ENCODE assay signal across 25 cellular contexts in the genomic region with DNA sequence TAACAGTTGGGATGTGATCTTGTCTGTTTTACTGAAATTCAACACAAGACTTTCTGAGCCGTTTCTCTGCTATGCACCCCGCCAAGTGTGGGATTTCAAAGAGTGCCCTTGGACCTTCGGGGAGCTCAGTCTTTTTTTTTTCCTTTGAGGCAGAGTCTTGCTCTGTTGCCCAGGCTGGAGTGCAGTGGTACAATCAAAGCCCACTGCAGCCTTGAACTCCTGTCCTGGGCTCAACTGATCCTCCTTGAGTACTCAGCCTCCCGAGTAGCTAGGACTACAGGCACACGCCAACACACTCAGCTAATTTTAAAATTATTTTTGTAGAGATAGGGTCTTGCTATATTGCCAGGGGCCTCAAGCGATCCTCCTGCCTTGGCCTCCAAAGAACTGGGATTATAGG.
DNase-seq lines count a peak whose midpoint lies in the region; ATAC-seq and TF ChIP-seq lines count a peak whose summit lies in the region.
"Had no signal": no experiment of that assay in that cellular context is flagged by ENCODE, and none has a peak within 500 bp of the region (broad histone marks: within the 10 kb centered on the region; RNA-seq: fewer than 3 reads in every experiment).

No MANE protein-coding gene starts in this region.

- H3K4ac ChIP-seq in mesenchymal stem cell (ENCODE audit: low read depth in 1 of 2, low read length in 2 of 2), result peak overlapping the region; percentile 35 to 97

- 62 to 71% (median 68%) methylated on average over 6 of the region's 6 CpGs for WGBS in heart left ventricle, 4 donors
- 65% methylated on average over 4 of the region's 6 CpGs for WGBS in mesenchymal stem cell

- DNase-seq in heart left ventricle, result no peak
- DNase-seq in left cardiac atrium, result no peak
- DNase-seq in ascending aorta (ENCODE audit: low spot score in 2 of 2), result no peak
- DNase-seq in mesenchymal stem cell, result no peak
- no peak for DNase-seq in thoracic aorta (ENCODE audit: low spot score)
- no peak for DNase-seq in left lobe of liver (ENCODE audit: low spot score)
- DNase-seq: activated CD4-positive, alpha-beta T cell treated with anti-CD3 and anti-CD28 coated beads, Interleukin-2, amount 50 U/mL, for 48 hours; activated CD4-positive, CD25-positive, alpha-beta regulatory T cell treated with anti-CD3 and anti-CD28 coated beads, Interleukin-2, amount 50 U/mL, for 72 hours; activated T-cell treated with anti-CD3 and anti-CD28 coated beads, Interleukin-2, amount 50 U/mL, for 72 hours; CD4-positive, alpha-beta memory T cell; cerebellar nuclear complex; H7; hypothalamus; Kasumi-1; NCI-H1436; NCI-H526 treated with DMSO at 0.1 percent for 48 hours; PC-3; sigmoid colon; stimulated activated CD4-positive, alpha-beta T cell treated with anti-CD3 and anti-CD28 coated beads, Interleukin-4, amount 100 ng/mL, for 24 hours; T-helper 2 cell; tibial artery had no signal

- H2BK120ac ChIP-seq in mesenchymal stem cell (ENCODE audit: low read depth, low read length), result peak overlapping the region; percentile 99

- H4K91ac ChIP-seq in mesenchymal stem cell (ENCODE audit: low read length), result peak overlapping the region; percentile 85

- H2BK15ac ChIP-seq in mesenchymal stem cell (ENCODE audit: low read depth, poor library complexity, severe bottlenecking), result no peak overlapping the region

- H3K4me3 ChIP-seq in heart left ventricle (no peak overlapping the region), ascending aorta (no peak overlapping the region), mesenchymal stem cell (ENCODE audit: insufficient read depth in 1 of 2, low read depth in 1 of 2, low read length in 2 of 2) (no peak overlapping the region), thoracic aorta (no peak overlapping the region)
- H3K4me3 ChIP-seq: gastroesophageal sphincter, sigmoid colon, tibial artery had no signal

- H3K27ac ChIP-seq in heart left ventricle (peak overlapping the region; percentile 4 to 88 (median 65)), ascending aorta (peak overlapping the region; percentile 31 to 52), mesenchymal stem cell (ENCODE audit: low read length, poor library complexity, severe bottlenecking) (no peak overlapping the region), thoracic aorta (peak overlapping the region; percentile 2 to 36)
- H3K27ac ChIP-seq: gastroesophageal sphincter, neutrophil, sigmoid colon, tibial artery had no signal

- no peaks in the 10 kb centered on the region for H3K79me1 ChIP-seq in mesenchymal stem cell (replicated peaks; ENCODE audit: low read length, poor library complexity, severe bottlenecking)

- peak overlapping the region; percentile 46 to 97 for H2BK12ac ChIP-seq in mesenchymal stem cell (ENCODE audit: low read length in 2 of 2)

- TF ChIP-seq CTCF in heart left ventricle (IDR thresholded peaks at IDR 0.05) (no peak), ascending aorta (IDR thresholded peaks at IDR 0.05) (no peak), thoracic aorta (IDR thresholded peaks at IDR 0.05) (no peak)

- H2AK5ac ChIP-seq in mesenchymal stem cell (ENCODE audit: low read length, severe bottlenecking), result no peak overlapping the region

- H3K18ac ChIP-seq in mesenchymal stem cell (ENCODE audit: low read depth in 1 of 2, low read length in 2 of 2), result peak overlapping the region; percentile 85 to 98

- H3K36me3 ChIP-seq in heart left ventricle, result no peaks in the 10 kb centered on the region
- no peaks in the 10 kb centered on the region for H3K36me3 ChIP-seq in ascending aorta
- no peaks in the 10 kb centered on the region for H3K36me3 ChIP-seq in mesenchymal stem cell (ENCODE audit: control insufficient read depth in 1 of 2, insufficient read depth in 2 of 2, low read depth in 1 of 2, low read length in 2 of 2)
- no peaks in the 10 kb centered on the region for H3K36me3 ChIP-seq in thoracic aorta
- H3K36me3 ChIP-seq: gastroesophageal sphincter, neutrophil, sigmoid colon, tibial artery had no signal

- peak overlapping the region; percentile 95 for H4K8ac ChIP-seq in mesenchymal stem cell (ENCODE audit: low read length)

- no peak for TF ChIP-seq POLR2A in heart left ventricle (IDR thresholded peaks at IDR 0.05)

- no peaks in the 10 kb centered on the region for H3K27me3 ChIP-seq in heart left ventricle
- no peaks in the 10 kb centered on the region for H3K27me3 ChIP-seq in ascending aorta
- H3K27me3 ChIP-seq in mesenchymal stem cell (ENCODE audit: control insufficient read depth in 1 of 2, insufficient read depth in 1 of 2, low read length in 2 of 2), result peaks cover 0 to 4% of the 10 kb centered on the region in 2 experiments
- H3K27me3 ChIP-seq in thoracic aorta (replicated peaks; ENCODE audit: insufficient read depth), result no peaks in the 10 kb centered on the region
- H3K27me3 ChIP-seq: gastroesophageal sphincter, sigmoid colon, tibial artery had no signal

- H3K9me3 ChIP-seq in heart left ventricle (peaks cover 0 to 12% (median 2%) of the 10 kb centered on the region in 12 donors), ascending aorta (peaks cover 0 to 9% of the 10 kb centered on the region in 2 donors), mesenchymal stem cell (ENCODE audit: control insufficient read depth, low read length) (peaks cover 9% of the 10 kb centered on the region), thoracic aorta (peaks cover 2% of the 10 kb centered on the region)
- H3K9me3 ChIP-seq: neutrophil, tibial artery had no signal

- peaks cover 0 to 40% (median 15%) of the 10 kb centered on the region in 12 donors for H3K4me1 ChIP-seq in heart left ventricle
- peaks cover 0 to 5% of the 10 kb centered on the region in 2 donors for H3K4me1 ChIP-seq in ascending aorta
- H3K4me1 ChIP-seq in mesenchymal stem cell (ENCODE audit: control insufficient read depth, insufficient read depth, low read depth, low read length), result peaks cover 3% of the 10 kb centered on the region
- H3K4me1 ChIP-seq in thoracic aorta (ENCODE audit: control insufficient read depth in 1 of 2, low read depth in 2 of 2), result peaks cover 10 to 34% of the 10 kb centered on the region in 2 donors

- ATAC-seq in heart left ventricle, result no peak
- ATAC-seq in left cardiac atrium, result no peak
- no peak for ATAC-seq in thoracic aorta (ENCODE audit: insufficient number of reproducible peaks, low FRiP score, low read depth)
- no peak for ATAC-seq in GM21619 (IDR thresholded peaks at IDR 0.05; ENCODE audit: unreplicated experiment)
- ATAC-seq in left lobe of liver, result no peak
- ATAC-seq in HG03520 (IDR thresholded peaks at IDR 0.05; ENCODE audit: unreplicated experiment), result no peak
- ATAC-seq: activated T-cell treated with anti-CD3 and anti-CD28 coated beads, Interleukin-2, amount 50 U/mL, for 72 hours; gastroesophageal sphincter; PC-3 had no signal

- H3K4me2 ChIP-seq in mesenchymal stem cell (ENCODE audit: low read length, poor library complexity, severe bottlenecking), result no peak overlapping the region

- no peak overlapping the region for H2BK5ac ChIP-seq in mesenchymal stem cell (ENCODE audit: low read depth, low read length, poor library complexity, severe bottlenecking)

- H3K14ac ChIP-seq in mesenchymal stem cell (ENCODE audit: low read length in 2 of 2), result no peak overlapping the region

- H2AFZ ChIP-seq in mesenchymal stem cell (ENCODE audit: low read depth, low read length), result no peak overlapping the region

- intact Hi-C loops in heart left ventricle (cut with DNase I) (loop anchor here in 2 of 10 donors (5.0 to 10.0 kb wide), 2 partner anchors 42 to 145 kb away; no protein-coding TSS in a partner anchor), left cardiac atrium (cut with DNase I) (loop anchor here in 1 of 2 donors (2.0 kb wide), 1 partner anchor 57 kb away; no protein-coding TSS in a partner anchor), ascending aorta (cut with DNase I) (loop anchor here (5.0 kb wide), 3 partner anchors 33 to 152 kb away; no protein-coding TSS in a partner anchor)

- H3K9ac ChIP-seq in mesenchymal stem cell (ENCODE audit: low read length), result no peak overlapping the region

- no peak overlapping the region for H3K23ac ChIP-seq in mesenchymal stem cell (ENCODE audit: low read length in 2 of 2)
